Comparison of ENCODE assay signal across 8 cellular contexts in genomic region chr6:28080381-28080630, GRCh38. TPM values are rescaled to one million over a fixed set of nuclear protein-coding genes. Genes with fewer than 3 reads are reported as not detected.
DNase-seq lines count a peak whose midpoint lies in the region; ATAC-seq, FAIRE-seq and TF ChIP-seq lines count a peak whose summit lies in the region.
"Not testable (repeated sequence)": the region's sequence is repeated elsewhere in the genome, so short reads cannot be mapped to it uniquely, and the experiment has no call there.

ZNF165 (plus strand) TSS chr6:28080568; CDS start chr6:28085481, 4,913 bp downstream.

- peaks cover 18 to 25% (median 18%) of the 10 kb centered on the region in 3 donors for H3K4me1 Mint-ChIP-seq in CD8-positive, alpha-beta memory T cell
- not testable (repeated sequence) for H3K4me1 Mint-ChIP-seq in WTC11
- H3K4me1 Mint-ChIP-seq in naive B cell: peaks cover 22 to 55% (median 24%) of the 10 kb centered on the region in 3 donors

- not testable (repeated sequence) for H3K36me3 ChIP-seq in CD8-positive, alpha-beta memory T cell (ENCODE audit: insufficient read depth, low read length); GM23248 (ENCODE audit: low read depth); HUES64 (ENCODE audit: insufficient read depth, low read length); bronchial epithelial cell (ENCODE audit: control insufficient read depth, insufficient read depth, low read length); heart right ventricle; stomach

- not testable (repeated sequence) for TF ChIP-seq CTCF in WTC11 (IDR thresholded peaks at IDR 0.05); bronchial epithelial cell (IDR thresholded peaks at IDR 0.05; ENCODE audit: insufficient read depth, low read length, severe bottlenecking); heart right ventricle (IDR thresholded peaks at IDR 0.05); stomach (IDR thresholded peaks at IDR 0.05)

- H3K4me3 Mint-ChIP-seq in CD8-positive, alpha-beta memory T cell: peak within 1 kb of the TSS; percentile 96 to 99 (median 98)
- H3K4me3 Mint-ChIP-seq in WTC11: peak within 1 kb of the TSS; percentile 98
- peak within 1 kb of the TSS; percentile 83 to 100 (median 94) for H3K4me3 Mint-ChIP-seq in naive B cell

- H3K4me3 ChIP-seq in CD8-positive, alpha-beta memory T cell (ENCODE audit: low read length): peak within 1 kb of the TSS; percentile 95
- H3K4me3 ChIP-seq in GM23248 (peak within 1 kb of the TSS; percentile 88), HUES64 (ENCODE audit: low read length) (peak within 1 kb of the TSS; percentile 71), bronchial epithelial cell (ENCODE audit: low read depth, low read length) (peak within 1 kb of the TSS; percentile 87), heart right ventricle (peak within 1 kb of the TSS; percentile 58 to 92 (median 74)), stomach (peak within 1 kb of the TSS; percentile 66 to 84 (median 74))

- peak within 1 kb of the TSS; percentile 93 for H3K9ac ChIP-seq in GM23248
- peak within 1 kb of the TSS; percentile 85 for H3K9ac ChIP-seq in HUES64 (ENCODE audit: low read depth, low read length)

- intact Hi-C loops in heart right ventricle (cut with DNase I): loop anchor here in 2 of 10 donors (2.0 to 5.0 kb wide), 3 partner anchors 56 to 147 kb away; partner anchors contain the start of gene ZSCAN9 (in 1 of the 2)
- intact Hi-C loops in stomach (cut with DNase I; ENCODE audit: low total_unique reads): not testable (repeated sequence)

- peak within 1 kb of the TSS; percentile 91 for H3K4me2 ChIP-seq in GM23248 (ENCODE audit: unreplicated experiment)

- TF ChIP-seq EP300 in stomach (IDR thresholded peaks at IDR 0.05): not testable (repeated sequence)

- not testable (repeated sequence) for H3K36me3 Mint-ChIP-seq in CD8-positive, alpha-beta memory T cell
- H3K36me3 Mint-ChIP-seq in WTC11: peaks cover 27% of the 10 kb centered on the region
- H3K36me3 Mint-ChIP-seq in naive B cell: peaks cover 24 to 32% of the 10 kb centered on the region in 2 donors

- not testable (repeated sequence) for H3K9me2 ChIP-seq in GM23248 (ENCODE audit: insufficient read depth)

- FAIRE-seq in bronchial epithelial cell (lab: Jason Lieb, UNC): not testable (repeated sequence)

- TF ChIP-seq POLR2A in stomach (IDR thresholded peaks at IDR 0.05): not testable (repeated sequence)

- not testable (repeated sequence) for H4K20me1 ChIP-seq in GM23248 (ENCODE audit: insufficient read depth)

- POLR2A ChIA-PET in CD8-positive, alpha-beta memory T cell (lab: Charles Lee): interaction anchor here (0.7 to 1.4 kb wide), 4 partner anchors 25 to 62 kb away, joined by 4 to 5 read pairs (median 5); partner anchors contain the start of gene ZKSCAN8
- POLR2A ChIA-PET in WTC11 (lab: Charles Lee): interaction anchor here (0.7 kb wide), 3 partner anchors 24 to 616 kb away, joined by 3 to 4 read pairs (median 3); no protein-coding TSS in a partner anchor

- H3K27ac ChIP-seq in CD8-positive, alpha-beta memory T cell (ENCODE audit: low read depth, low read length): peak within 1 kb of the TSS; percentile 97
- peak within 1 kb of the TSS; percentile 88 for H3K27ac ChIP-seq in GM23248
- H3K27ac ChIP-seq in HUES64 (ENCODE audit: low read depth, low read length): peak within 1 kb of the TSS; percentile 79
- peak within 1 kb of the TSS; percentile 41 to 92 (median 86) for H3K27ac ChIP-seq in heart right ventricle
- H3K27ac ChIP-seq in stomach: peak within 1 kb of the TSS; percentile 80 to 93 (median 88)

- peak within 1 kb of the TSS; percentile 98 for H2AFZ ChIP-seq in GM23248

- WGBS in GM23248 (ENCODE audit: low coverage in 1 of 2, low lambda C conversion rate in 2 of 2, missing lambda C conversion rate in 2 of 2), 2 experiments: 2 to 3% methylated on average over 11 to 15 of the region's 15 CpGs
- 3% methylated on average over 11 of the region's 15 CpGs for WGBS in HUES64
- 2 to 3% methylated on average over 15 of the region's 15 CpGs for WGBS in heart right ventricle, 2 donors
- WGBS in stomach, 5 donors: 0 to 5% (median 0%) methylated on average over 11 to 15 of the region's 15 CpGs

- in situ Hi-C loops in GM23248 (cut with MboI): not testable (repeated sequence)

- not testable (repeated sequence) for H3F3A ChIP-seq in GM23248 (ENCODE audit: insufficient read depth)

- H3K9me3 Mint-ChIP-seq in CD8-positive, alpha-beta memory T cell: not testable (repeated sequence)
- H3K9me3 Mint-ChIP-seq in WTC11 (peaks cover 14% of the 10 kb centered on the region), naive B cell (peaks cover 2 to 28% (median 9%) of the 10 kb centered on the region in 7 donors)

- not testable (repeated sequence) for DNase-seq in CD8-positive, alpha-beta memory T cell; GM23248; WTC11 (ENCODE audit: low spot score); bronchial epithelial cell (ENCODE audit: low read depth); heart right ventricle; naive B cell; stomach

- CTCF ChIA-PET in CD8-positive, alpha-beta memory T cell (lab: Charles Lee): not testable (repeated sequence)
- CTCF ChIA-PET in WTC11 (lab: Charles Lee): interaction anchor here (0.7 kb wide), 1 partner anchor 19 kb away, joined by 4 read pairs; no protein-coding TSS in a partner anchor

- H3K9me3 ChIP-seq in CD8-positive, alpha-beta memory T cell (ENCODE audit: low read length); GM23248 (ENCODE audit: low read depth); HUES64 (ENCODE audit: insufficient read depth, low read depth, low read length); heart right ventricle; stomach: not testable (repeated sequence)

- not testable (repeated sequence) for H3K27me3 Mint-ChIP-seq in CD8-positive, alpha-beta memory T cell; WTC11 (ENCODE audit: low read depth); naive B cell

- ATAC-seq in WTC11: peak; percentile 18
- peak in 5 of 8 donors; percentile 2 to 61 (median 14) for ATAC-seq in heart right ventricle
- peak; percentile 30 to 40 for ATAC-seq in naive B cell (ENCODE audit: low read depth in 2 of 2)

- H3K79me2 ChIP-seq in GM23248 (ENCODE audit: insufficient read depth): not testable (repeated sequence)

- not testable (repeated sequence) for H3K27me3 ChIP-seq in CD8-positive, alpha-beta memory T cell (ENCODE audit: insufficient read depth, low read length, poor library complexity, severe bottlenecking); GM23248 (replicated peaks; ENCODE audit: insufficient read depth); HUES64 (ENCODE audit: insufficient read depth, low read length); bronchial epithelial cell (ENCODE audit: control insufficient read depth, insufficient read depth, low read length); heart right ventricle; stomach

- H3K27ac Mint-ChIP-seq in CD8-positive, alpha-beta memory T cell: peak within 1 kb of the TSS; percentile 97 to 100 (median 99)
- peak within 1 kb of the TSS; percentile 98 for H3K27ac Mint-ChIP-seq in WTC11
- peak within 1 kb of the TSS; percentile 98 to 100 (median 100) for H3K27ac Mint-ChIP-seq in naive B cell

- H3K4me1 ChIP-seq in CD8-positive, alpha-beta memory T cell (ENCODE audit: insufficient read depth, low read length): peaks cover 15% of the 10 kb centered on the region
- H3K4me1 ChIP-seq in GM23248 (ENCODE audit: insufficient read depth); HUES64 (ENCODE audit: insufficient read depth, low read length): not testable (repeated sequence)
- H3K4me1 ChIP-seq in heart right ventricle (peaks cover 0 to 15% (median 12%) of the 10 kb centered on the region in 9 donors), stomach (peaks cover 12 to 18% (median 15%) of the 10 kb centered on the region in 4 donors)

TF ChIP-seq in WTC11, 78 proteins besides CTCF, POLR2A, EP300 and RAD21:
- 0 out of 2 replicates have a peak, but pooled peaks have one; percentile 19 for TF ChIP-seq MAX (CRISPR knock-in tag; IDR thresholded peaks at IDR 0.05)
TF ChIP-seq in WTC11: peak in this region for 1; not testable (repeated sequence) for 77.

RNA-seq across cellular contexts. Expression of gene ZNF165, which starts in this region (rescaled TPM):
- 1 to 10 TPM; 1.6 to 1.9 TPM for total RNA-seq in CD8-positive, alpha-beta memory T cell
- polyA plus RNA-seq in CD8-positive, alpha-beta memory T cell: 0.78 TPM
- 0.25 and 0.86 TPM in 2 replicates for total RNA-seq in GM23248 (2014; rRNA removed; shearing (Covaris generic))
- polyA plus RNA-seq in GM23248 (2016; fragmentation: Nextera tagmentation; extraction: Ambion mirVana): 0.41 and 0.81 TPM in 2 replicates
- 4.4 TPM for polyA plus RNA-seq in HUES64 (2013, experiment 1 of 2)
- polyA plus RNA-seq in HUES64 (2013, experiment 2 of 2): 4.4 TPM
- total RNA-seq in WTC11 (2021): 8.0 to 9.4 TPM (median 9.2 TPM) in 3 replicates
- 2.6 and 4.7 TPM in 2 replicates for total RNA-seq in bronchial epithelial cell
- total RNA-seq in heart right ventricle: under 1 TPM in 9 of 10 donors, not detected in 1; 0.27 to 0.69 (median 0.45) TPM
- polyA plus RNA-seq in heart right ventricle: under 1 TPM; 0.49 to 0.51 TPM
- polyA plus RNA-seq in naive B cell (ENCODE audit: low read depth in 6 of 6): 1 to 10 TPM; 3.6 to 7.1 (median 5.3) TPM
- 1 to 10 TPM in 4 of 5 donors, not detected in 1; 1.2 to 4.2 (median 2.7) TPM for total RNA-seq in stomach
- 1 to 10 TPM; 1.7 to 2.3 (median 1.8) TPM for polyA plus RNA-seq in stomach

Comparison
In these comparisons a context has a peak if more than half of its experiments do, and no peak if none do; other contexts are left out.
1. Peak in ATAC-seq, H3K4me3 ChIP-seq and H3K27ac ChIP-seq in heart right ventricle; RNA of the gene not detected or under 1 TPM.